1 cellular context compared by ENCODE assay signal in genomic region chr3:136751259-136752045, GRCh38.
A peak's percentile ranks its signal among the peaks of the same experiment; 100 is the strongest.
TF ChIP-seq lines count a peak whose summit lies in the region.

No MANE protein-coding gene starts in this region.

TF ChIP-seq in HepG2, 621 proteins besides CTCF, POLR2A, EP300 and RAD21 (continued from another document and continues in another):
- no peak; the same call in 1 of the 2 replicates for TF ChIP-seq HNF1A (IDR thresholded peaks at IDR 0.05; ENCODE audit: low read depth)
- no peak for TF ChIP-seq HNF1A (CRISPR knock-in tag; IDR thresholded peaks at IDR 0.05; ENCODE audit: borderline replicate concordance)
- TF ChIP-seq ZNF687 (CRISPR knock-in tag; IDR thresholded peaks at IDR 0.05), result peak; percentile 40; the same call in 1 of the 2 replicates
- TF ChIP-seq DMAP1 (CRISPR knock-in tag; IDR thresholded peaks at IDR 0.05), result peak; percentile 64
- peak; percentile 31; the same call in 1 of the 2 replicates for TF ChIP-seq ARID2 (CRISPR knock-in tag; IDR thresholded peaks at IDR 0.05; ENCODE audit: borderline replicate concordance)
- TF ChIP-seq ZXDC (CRISPR knock-in tag; IDR thresholded peaks at IDR 0.05), result 0 out of 2 replicates have a peak, but pooled peaks have one; percentile 5
- TF ChIP-seq ZNF749 (CRISPR knock-in tag; IDR thresholded peaks at IDR 0.05; ENCODE audit: borderline replicate concordance), result no peak; the same call in 1 of the 2 replicates
- TF ChIP-seq CCDC6 (CRISPR knock-in tag; IDR thresholded peaks at IDR 0.05), result no peak
- TF ChIP-seq RBM39 (IDR thresholded peaks at IDR 0.05; ENCODE audit: low read depth, low read length, poor library complexity, severe bottlenecking), result peak; percentile 46
- peak; percentile 48; the same call in 1 of the 2 replicates for TF ChIP-seq SAP130 (CRISPR knock-in tag; IDR thresholded peaks at IDR 0.05; ENCODE audit: low read depth)
- TF ChIP-seq PATZ1 (CRISPR knock-in tag; IDR thresholded peaks at IDR 0.05), result peak; percentile 79; the same call in 1 of the 2 replicates
- no peak for TF ChIP-seq ZBTB40 (IDR thresholded peaks at IDR 0.05)
- 0 out of 2 replicates have a peak, but pooled peaks have one; percentile 35 for TF ChIP-seq ZBTB40 (CRISPR knock-in tag; IDR thresholded peaks at IDR 0.05)
- TF ChIP-seq CHD2 (IDR thresholded peaks at IDR 0.05; ENCODE audit: low read depth, low read length), result no peak
- TF ChIP-seq TFDP1 (CRISPR knock-in tag; IDR thresholded peaks at IDR 0.05; ENCODE audit: borderline replicate concordance), result peak; percentile 76
- no peak for TF ChIP-seq ZNF570 (CRISPR knock-in tag; IDR thresholded peaks at IDR 0.05; ENCODE audit: borderline replicate concordance)
- no peak for TF ChIP-seq ZNF75D (CRISPR knock-in tag; IDR thresholded peaks at IDR 0.05; ENCODE audit: borderline replicate concordance)
- TF ChIP-seq GPBP1L1 (CRISPR knock-in tag; IDR thresholded peaks at IDR 0.05), result no peak
- 0 out of 2 replicates have a peak, but pooled peaks have one; percentile 43 for TF ChIP-seq ESRRA (CRISPR knock-in tag; IDR thresholded peaks at IDR 0.05; ENCODE audit: low read depth)
- TF ChIP-seq ZNF576 (CRISPR knock-in tag; IDR thresholded peaks at IDR 0.05), result no peak
- 0 out of 2 replicates have a peak, but pooled peaks have one; percentile 42 for TF ChIP-seq TFE3 (CRISPR knock-in tag; IDR thresholded peaks at IDR 0.05)
